In the genomic region with DNA sequence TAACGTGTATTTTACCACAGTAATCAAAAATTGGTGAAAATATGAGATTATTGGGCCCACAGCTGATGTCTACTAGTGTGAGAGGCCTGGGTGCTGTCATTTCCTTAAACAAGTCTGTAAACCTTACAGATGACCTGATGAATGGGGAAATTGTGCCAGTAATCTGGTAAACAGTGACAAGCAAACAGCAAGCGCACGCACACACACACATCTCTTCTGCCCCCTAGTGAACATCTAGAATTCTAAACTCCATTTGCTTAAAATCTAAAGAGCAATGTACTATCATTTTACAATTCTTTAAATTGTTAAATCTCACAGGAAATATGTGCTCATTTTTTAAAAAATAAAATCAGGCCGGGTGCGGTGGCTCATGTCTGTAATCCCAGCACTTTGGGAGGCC, we compare ENCODE assay signal across 8 cellular contexts. TPM values are rescaled to one million over a fixed set of nuclear protein-coding genes. Genes with fewer than 3 reads are reported as not detected.
DNase-seq lines count a peak whose midpoint lies in the region; ATAC-seq, FAIRE-seq and TF ChIP-seq lines count a peak whose summit lies in the region.

No MANE protein-coding gene starts in this region.

- no peaks in the 10 kb centered on the region for H3K36me3 ChIP-seq in K562 (ENCODE audit: control insufficient read depth, insufficient read depth, low read length)
- no peaks in the 10 kb centered on the region for H3K36me3 ChIP-seq in kidney epithelial cell (ENCODE audit: control insufficient read depth, insufficient read depth, low read length)
- H3K36me3 ChIP-seq in upper lobe of right lung, result no peaks in the 10 kb centered on the region

- H3K79me2 ChIP-seq in K562 (ENCODE audit: control insufficient read depth, insufficient read depth, low read length), result no peaks in the 10 kb centered on the region

- no peak for TF ChIP-seq EP300 in K562 (IDR thresholded peaks at IDR 0.05; ENCODE audit: low read length)

- H3K4me1 ChIP-seq in K562 (replicated peaks in 1 of 2; ENCODE audit: control insufficient read depth in 2 of 2, insufficient read depth in 2 of 2, low read length in 2 of 2) (peaks cover 3 to 8% of the 10 kb centered on the region in 2 experiments; a peak in 2 of 5 replicates), upper lobe of right lung (peaks cover 7% of the 10 kb centered on the region)

- H3K9me3 ChIP-seq in K562 (replicated peaks; ENCODE audit: control insufficient read depth, insufficient read depth, low read depth, low read length), result no peaks in the 10 kb centered on the region
- H3K9me3 ChIP-seq in upper lobe of right lung, result no peaks in the 10 kb centered on the region

- H4K20me1 ChIP-seq in K562 (replicated peaks; ENCODE audit: control insufficient read depth, insufficient read depth, low read length), result no peaks in the 10 kb centered on the region

- WGBS in K562 (ENCODE audit: insufficient coverage, low coverage, missing lambda C conversion rate), result 12% methylated on average over 5 of the region's 5 CpGs

- TF ChIP-seq POLR2A in K562 (conservative IDR thresholded peaks at IDR 0.05), result no peak

- intact Hi-C loops in K562 (cut with micrococcal nuclease) (loop anchor here (2.0 to 10.0 kb wide), 3 partner anchors 157 to 397 kb away; partner anchors contain the start of gene POMT1), upper lobe of right lung (cut with DNase I) (no loop called here)

- H3K27me3 ChIP-seq in K562 (ENCODE audit: control insufficient read depth in 2 of 2, insufficient read depth in 2 of 2, low read length in 2 of 2) (peaks cover 4 to 24% of the 10 kb centered on the region in 2 experiments; a peak in 3 of 5 replicates), kidney epithelial cell (ENCODE audit: control insufficient read depth, insufficient read depth, low read length) (no peaks in the 10 kb centered on the region), upper lobe of right lung (no peaks in the 10 kb centered on the region)

- no peak overlapping the region for H3K4me3 ChIP-seq in K562
- no peak overlapping the region for H3K4me3 ChIP-seq in kidney epithelial cell (ENCODE audit: low read depth, low read length)
- no peak overlapping the region for H3K4me3 ChIP-seq in upper lobe of right lung

- TF ChIP-seq RAD21 in K562 (CRISPR knock-in tag; conservative IDR thresholded peaks at IDR 0.05 in 1 of 2, IDR thresholded peaks at IDR 0.05 in 1 of 2), result peak; percentile 66 to 81

- ATAC-seq in K562 (peak; percentile 79), upper lobe of right lung (peak; percentile 86), GM18520 (IDR thresholded peaks at IDR 0.05; ENCODE audit: unreplicated experiment) (no peak), GM21526 (IDR thresholded peaks at IDR 0.05; ENCODE audit: low FRiP score, unreplicated experiment) (no peak)

- H3K27ac ChIP-seq in K562 (ENCODE audit: extremely low read depth, low read depth, low read length), result no peak overlapping the region
- no peak overlapping the region for H3K27ac ChIP-seq in upper lobe of right lung

- no peaks in the 10 kb centered on the region for H3K9me1 ChIP-seq in K562 (ENCODE audit: control insufficient read depth, insufficient read depth, low read length)

- in situ Hi-C loops in K562 (cut with MboI), result loop anchor here (10.0 kb wide), 1 partner anchor 233 kb away; no protein-coding TSS in a partner anchor

- no peak overlapping the region for H3K9ac ChIP-seq in K562 (ENCODE audit: insufficient read depth in 1 of 2, low read depth in 2 of 2, low read length in 2 of 2)

- FAIRE-seq in K562 (lab: Jason Lieb, UNC), result peak; percentile 78

- H3K4me2 ChIP-seq in K562 (ENCODE audit: insufficient read depth, low read length), result no peak overlapping the region

- peak overlapping the region; percentile 49; the same call in 1 of the 2 replicates for H2AFZ ChIP-seq in K562 (ENCODE audit: low read depth, low read length)

- TF ChIP-seq CTCF in GM12801 (IDR thresholded peaks at IDR 0.05; ENCODE audit: extremely low read depth, insufficient read length), result peak; percentile 8
- TF ChIP-seq CTCF in K562 (IDR thresholded peaks at IDR 0.05 in 2 of 3, conservative IDR thresholded peaks at IDR 0.05 in 1 of 3; ENCODE audit: insufficient read depth in 2 of 3, low read depth in 1 of 3, low read length in 3 of 3), result peak; percentile 63 to 83 (median 66)
- TF ChIP-seq CTCF in kidney epithelial cell (IDR thresholded peaks at IDR 0.05; ENCODE audit: insufficient read depth, low read length, poor library complexity, severe bottlenecking), result peak; percentile 52
- peak; percentile 57 for TF ChIP-seq CTCF in upper lobe of right lung (IDR thresholded peaks at IDR 0.05)

- no TSS peak for BruUV-seq in K562 (replicated peaks; lab: Mats Ljungman, UMichigan)

- CTCF ChIA-PET in K562 (lab: Yijun Ruan, JAX; ENCODE audit: low intra/inter-chr PET ratio), result interaction anchor here (0.6 to 1.7 kb wide), 6 partner anchors 23 to 590 kb away, joined by 3 to 20 read pairs (median 3); no protein-coding TSS in a partner anchor

- POLR2A ChIA-PET in K562 (lab: Yijun Ruan, JAX), result no interaction called here

- DNase-seq in AG08395 (ENCODE audit: low spot score), result peak; percentile 49
- peak; percentile 9 for DNase-seq in NCI-H748 treated with DMSO at 0.1 percent for 48 hours (lab: John Stamatoyannopoulos, UW)
- peak in 2 of 4 experiments; percentile 34 to 64 for DNase-seq in K562 (ENCODE audit: extremely low read depth in 1 of 4, low spot score in 3 of 4)
- DNase-seq in kidney epithelial cell (ENCODE audit: low read depth), result no peak
- DNase-seq in upper lobe of right lung, result no peak

TF ChIP-seq in K562, 482 proteins besides CTCF, POLR2A, EP300 and RAD21 (continues in another document):
- TF ChIP-seq MTF1 (CRISPR knock-in tag; IDR thresholded peaks at IDR 0.05; ENCODE audit: borderline replicate concordance), result no peak
- TF ChIP-seq RBM34 (IDR thresholded peaks at IDR 0.05; ENCODE audit: borderline replicate concordance, insufficient read depth, low read length), result no peak
- TF ChIP-seq SREBF2 (CRISPR knock-in tag; IDR thresholded peaks at IDR 0.05), result no peak
- TF ChIP-seq ZNF316 (IDR thresholded peaks at IDR 0.05), result peak; percentile 49; the same call in 1 of the 2 replicates
- no peak for TF ChIP-seq LARP7 (IDR thresholded peaks at IDR 0.05)

RNA-seq across cellular contexts. Expression of gene RAPGEF1, which starts 7.5 kb away (rescaled TPM):
- 42.0 and 63.9 TPM in 2 replicates for total RNA-seq in K562 (2011; cell fraction: chromatin; rRNA removed; ENCODE audit: low replicate concordance)
- total RNA-seq in K562 (2011; cell fraction: nucleolus; rRNA removed), result 20.0 and 28.9 TPM in 2 replicates
- total RNA-seq in K562 (2011; cell fraction: nucleoplasm; rRNA removed), result 26.3 and 27.1 TPM in 2 replicates
- total RNA-seq in K562 (2014; rRNA removed), result 19.9 and 25.5 TPM in 2 replicates
- 13.7 and 15.8 TPM in 2 replicates for total RNA-seq in K562 (2014; rRNA removed; fragmentation: Illumina TruSeq; extraction: Trizol)
- 17.8 and 19.2 TPM in 2 replicates for total RNA-seq in K562 (2015; rRNA removed; fragmentation: Illumina TruSeq; extraction: Trizol)
- 36.4 and 44.1 TPM in 2 replicates for total RNA-seq in K562 (2021)
- 22.9 and 27.1 TPM in 2 replicates for polyA plus RNA-seq in K562 (2011; rRNA removed)
- polyA plus RNA-seq in K562 (2011; cell fraction: cytosol; rRNA removed), result 22.7 and 25.8 TPM in 2 replicates
- 26.4 and 33.4 TPM in 2 replicates for polyA plus RNA-seq in K562 (2011; cell fraction: nucleus; rRNA removed)
- 25.0 and 32.0 TPM in 2 replicates for polyA plus RNA-seq in K562 (2012)
- 26.6 TPM in 2 replicates for polyA plus RNA-seq in K562 (2014; fragmentation: Illumina TruSeq; extraction: Trizol)
- polyA plus RNA-seq in K562 (2014; fragmentation: Nextera tagmentation; extraction: Ambion mirVana), result under 1 TPM; 0.06 to 0.10 TPM
- 23.2 and 27.9 TPM in 2 replicates for polyA plus RNA-seq in K562 (2014; rRNA removed)
- polyA minus RNA-seq in K562 (2011; rRNA and poly(A)+ RNA removed), result 19.9 and 22.5 TPM in 2 replicates
- 13.9 and 19.5 TPM in 2 replicates for polyA minus RNA-seq in K562 (2011; cell fraction: cytosol; rRNA and poly(A)+ RNA removed)
- 10.1 and 12.6 TPM in 2 replicates for polyA minus RNA-seq in K562 (2011; cell fraction: nucleus; rRNA and poly(A)+ RNA removed)
- 43.5 TPM in 2 replicates for total RNA-seq in kidney epithelial cell
- total RNA-seq in upper lobe of right lung, result 144 TPM

Comparison
In these comparisons a context has a peak if more than half of its experiments do, and no peak if none do; other contexts are left out.
1. DNase-seq: peak in AG08395 (single experiment) and NCI-H748 treated with DMSO at 0.1 percent for 48 hours (single experiment); none in kidney epithelial cell (single experiment) and upper lobe of right lung (single experiment).
2. CTCF ChIP-seq: peak in every context shown above with its lines; median percentile 66 in K562; 57 in upper lobe of right lung; 52 in kidney epithelial cell; 8 in GM12801.
3. ATAC-seq: peak in K562 (single experiment) and upper lobe of right lung (single experiment); none in GM18520 (single experiment) and GM21526 (single experiment).